ENCODE assay signal across 8 cellular contexts in the genomic region with DNA sequence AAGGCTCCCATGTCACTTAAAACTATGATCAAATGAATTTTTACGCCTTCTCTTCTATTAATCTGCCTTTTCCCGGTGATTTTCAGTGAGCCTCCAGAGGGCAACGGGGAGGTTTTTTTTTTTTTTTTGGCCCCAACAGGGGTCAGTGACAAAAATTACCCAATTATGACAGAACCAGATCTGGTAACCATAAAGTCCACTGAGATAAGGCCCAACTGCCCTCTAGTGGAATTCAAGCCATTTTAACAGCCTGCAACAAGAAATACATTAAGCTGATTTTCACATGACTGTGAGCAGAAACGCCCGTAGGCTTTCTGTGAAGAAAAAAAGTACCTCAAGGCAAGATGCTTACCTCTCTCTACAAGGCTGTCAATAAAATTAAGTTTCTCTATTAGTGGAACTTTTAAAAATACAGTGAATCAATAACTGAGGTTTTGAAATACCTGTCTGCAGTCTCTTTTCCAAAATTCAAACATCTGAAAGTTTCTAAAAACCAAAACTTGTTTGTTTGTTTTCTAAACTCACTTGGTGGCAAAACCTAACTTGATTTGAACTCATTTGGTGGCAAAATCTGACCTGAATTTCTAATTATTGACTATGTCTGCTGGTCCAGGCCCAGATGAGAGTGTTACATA. TPM values are rescaled to one million over a fixed set of nuclear protein-coding genes. Genes with fewer than 3 reads are reported as not detected.
DNase-seq lines count a peak whose midpoint lies in the region; ATAC-seq, FAIRE-seq and TF ChIP-seq lines count a peak whose summit lies in the region.

No MANE protein-coding gene starts in this region.

- H3K27ac ChIP-seq in GM12878 (ENCODE audit: control insufficient read depth, insufficient read depth), result no peak overlapping the region

- TF ChIP-seq RAD21 in GM12878 (IDR thresholded peaks at IDR 0.05; ENCODE audit: insufficient read depth, low read depth, low read length), result peak; percentile 44

- SMC1A ChIA-PET in GM12878 (lab: Charles Lee; ENCODE audit: uncharacterized antibody, unreplicated experiment), result interaction anchor here (1.3 kb wide), 1 partner anchor 805 kb away, joined by 3 read pairs; no protein-coding TSS in a partner anchor

- no peak overlapping the region for H3K4me2 ChIP-seq in GM12878 (ENCODE audit: control insufficient read depth, insufficient read depth)

- TF ChIP-seq EP300 in GM12878 (IDR thresholded peaks at IDR 0.05; ENCODE audit: borderline replicate concordance in 1 of 2, control insufficient read depth in 1 of 2, low read depth in 2 of 2, low read length in 2 of 2), result no peak

- H2AFZ ChIP-seq in GM12878 (ENCODE audit: control insufficient read depth, low read depth, low read length), result no peak overlapping the region

- no TSS peak for BruUV-seq in GM12878 (replicated peaks; lab: Mats Ljungman, UMichigan)

- no peak for TF ChIP-seq POLR2A in GM12878 (IDR thresholded peaks at IDR 0.05; ENCODE audit: low read depth, low read length)

- no peaks in the 10 kb centered on the region for H3K4me1 Mint-ChIP-seq in natural killer cell

- in situ Hi-C loops in GM12878 (cut with MboI), result no loop called here

- peaks cover 0 to 3% of the 10 kb centered on the region in 2 donors for H3K27me3 Mint-ChIP-seq in natural killer cell (ENCODE audit: low read depth in 2 of 2)

- H3K4me3 Mint-ChIP-seq in natural killer cell, result no peak overlapping the region

- H3K9me3 Mint-ChIP-seq in natural killer cell, result no peaks in the 10 kb centered on the region

- 70% methylated on average over 5 of the region's 5 CpGs for WGBS in GM12878 (ENCODE audit: insufficient coverage, insufficient replicate concordance, low lambda C conversion rate, missing lambda C conversion rate)

- no peak for FAIRE-seq in GM12878 (lab: Jason Lieb, UNC)

- H4K20me1 ChIP-seq in GM12878 (ENCODE audit: control insufficient read depth, insufficient read depth), result no peaks in the 10 kb centered on the region

- RAD21 ChIA-PET in GM12878 (lab: Charles Lee; ENCODE audit: unreplicated experiment), result no interaction called here

- H3K9me3 ChIP-seq in GM12878 (replicated peaks; ENCODE audit: control insufficient read depth, insufficient read depth, low read length), result no peaks in the 10 kb centered on the region

- H3K9ac ChIP-seq in GM12878 (ENCODE audit: control insufficient read depth, insufficient read depth, low read length), result no peak overlapping the region

- H3K27ac Mint-ChIP-seq in natural killer cell, result no peak overlapping the region

- no peaks in the 10 kb centered on the region for H3K36me3 Mint-ChIP-seq in natural killer cell

- H3K4me3 ChIP-seq in GM12878, result no peak overlapping the region

- DNase-seq in AG09319 (ENCODE audit: extremely low read depth, low read depth), result no peak
- DNase-seq in HuH-7.5 (ENCODE audit: low spot score), result peak; percentile 5
- DNase-seq in GM12878 (ENCODE audit: low read depth, low spot score), result no peak
- peak; percentile 22 for DNase-seq in left kidney (ENCODE audit: low read depth, low spot score)
- no peak for DNase-seq in natural killer cell
- no peak for DNase-seq in central memory CD4-positive, alpha-beta T cell

- intact Hi-C loops in GM12878 (cut with micrococcal nuclease; ENCODE audit: unreplicated experiment) (no loop called here), natural killer cell (cut with micrococcal nuclease) (no loop called here)

- no peaks in the 10 kb centered on the region for H3K79me2 ChIP-seq in GM12878 (ENCODE audit: control insufficient read depth, insufficient read depth, low read length)

- H3K36me3 ChIP-seq in GM12878 (ENCODE audit: control insufficient read depth in 2 of 2, insufficient read depth in 2 of 2, low read length in 1 of 2), result no peaks in the 10 kb centered on the region

- POLR2A ChIA-PET in GM12878 (lab: Charles Lee), result no interaction called here

- no peaks in the 10 kb centered on the region for H3K27me3 ChIP-seq in GM12878 (replicated peaks in 1 of 2; ENCODE audit: control insufficient read depth in 2 of 2, insufficient read depth in 2 of 2, low read length in 1 of 2)

- ATAC-seq in GM12878 (peak; percentile 55), natural killer cell (no peak), GM21367 (IDR thresholded peaks at IDR 0.05; ENCODE audit: unreplicated experiment) (no peak), GM21528 (IDR thresholded peaks at IDR 0.05; ENCODE audit: low FRiP score, unreplicated experiment) (no peak)

- peak; percentile 68 for TF ChIP-seq CTCF in AG09319 (IDR thresholded peaks at IDR 0.05; ENCODE audit: low read depth, low read length)
- TF ChIP-seq CTCF in GM12878 (IDR thresholded peaks at IDR 0.05 in 2 of 3, conservative IDR thresholded peaks at IDR 0.05 in 1 of 3; ENCODE audit: control insufficient read depth in 2 of 3, extremely low read depth in 1 of 3, insufficient read depth in 1 of 3, low read depth in 3 of 3, low read length in 3 of 3), result peak; percentile 24 to 29 (median 26); a peak in 3 of 6 replicates
- no peak for TF ChIP-seq CTCF in natural killer cell (IDR thresholded peaks at IDR 0.05)

- H3K4me1 ChIP-seq in GM12878 (ENCODE audit: control insufficient read depth, insufficient read depth, low read length), result no peaks in the 10 kb centered on the region

- CTCF ChIA-PET in GM12878 (lab: Yijun Ruan, JAX), result interaction anchor here (0.7 kb wide), 1 partner anchor 38 kb away, joined by 3 read pairs; no protein-coding TSS in a partner anchor

TF ChIP-seq in GM12878, 131 proteins besides CTCF, POLR2A, EP300 and RAD21:
- TF ChIP-seq, protein P1, sequence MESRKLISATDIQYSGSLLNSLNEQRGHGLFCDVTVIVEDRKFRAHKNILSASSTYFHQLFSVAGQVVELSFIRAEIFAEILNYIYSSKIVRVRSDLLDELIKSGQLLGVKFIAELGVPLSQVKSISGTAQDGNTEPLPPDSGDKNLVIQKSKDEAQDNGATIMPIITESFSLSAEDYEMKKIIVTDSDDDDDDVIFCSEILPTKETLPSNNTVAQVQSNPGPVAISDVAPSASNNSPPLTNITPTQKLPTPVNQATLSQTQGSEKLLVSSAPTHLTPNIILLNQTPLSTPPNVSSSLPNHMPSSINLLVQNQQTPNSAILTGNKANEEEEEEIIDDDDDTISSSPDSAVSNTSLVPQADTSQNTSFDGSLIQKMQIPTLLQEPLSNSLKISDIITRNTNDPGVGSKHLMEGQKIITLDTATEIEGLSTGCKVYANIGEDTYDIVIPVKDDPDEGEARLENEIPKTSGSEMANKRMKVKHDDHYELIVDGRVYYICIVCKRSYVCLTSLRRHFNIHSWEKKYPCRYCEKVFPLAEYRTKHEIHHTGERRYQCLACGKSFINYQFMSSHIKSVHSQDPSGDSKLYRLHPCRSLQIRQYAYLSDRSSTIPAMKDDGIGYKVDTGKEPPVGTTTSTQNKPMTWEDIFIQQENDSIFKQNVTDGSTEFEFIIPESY (IDR thresholded peaks at IDR 0.05), result no peak
- TF ChIP-seq MTA2 (IDR thresholded peaks at IDR 0.05; ENCODE audit: low read depth) (no peak), SMC3 (IDR thresholded peaks at IDR 0.05; ENCODE audit: borderline replicate concordance, low read length) (peak; percentile 33; the same call in 1 of the 2 replicates)
- TF ChIP-seq, protein P2, sequence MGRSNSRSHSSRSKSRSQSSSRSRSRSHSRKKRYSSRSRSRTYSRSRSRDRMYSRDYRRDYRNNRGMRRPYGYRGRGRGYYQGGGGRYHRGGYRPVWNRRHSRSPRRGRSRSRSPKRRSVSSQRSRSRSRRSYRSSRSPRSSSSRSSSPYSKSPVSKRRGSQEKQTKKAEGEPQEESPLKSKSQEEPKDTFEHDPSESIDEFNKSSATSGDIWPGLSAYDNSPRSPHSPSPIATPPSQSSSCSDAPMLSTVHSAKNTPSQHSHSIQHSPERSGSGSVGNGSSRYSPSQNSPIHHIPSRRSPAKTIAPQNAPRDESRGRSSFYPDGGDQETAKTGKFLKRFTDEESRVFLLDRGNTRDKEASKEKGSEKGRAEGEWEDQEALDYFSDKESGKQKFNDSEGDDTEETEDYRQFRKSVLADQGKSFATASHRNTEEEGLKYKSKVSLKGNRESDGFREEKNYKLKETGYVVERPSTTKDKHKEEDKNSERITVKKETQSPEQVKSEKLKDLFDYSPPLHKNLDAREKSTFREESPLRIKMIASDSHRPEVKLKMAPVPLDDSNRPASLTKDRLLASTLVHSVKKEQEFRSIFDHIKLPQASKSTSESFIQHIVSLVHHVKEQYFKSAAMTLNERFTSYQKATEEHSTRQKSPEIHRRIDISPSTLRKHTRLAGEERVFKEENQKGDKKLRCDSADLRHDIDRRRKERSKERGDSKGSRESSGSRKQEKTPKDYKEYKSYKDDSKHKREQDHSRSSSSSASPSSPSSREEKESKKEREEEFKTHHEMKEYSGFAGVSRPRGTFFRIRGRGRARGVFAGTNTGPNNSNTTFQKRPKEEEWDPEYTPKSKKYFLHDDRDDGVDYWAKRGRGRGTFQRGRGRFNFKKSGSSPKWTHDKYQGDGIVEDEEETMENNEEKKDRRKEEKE (IDR thresholded peaks at IDR 0.05), result no peak
- TF ChIP-seq, protein P3, sequence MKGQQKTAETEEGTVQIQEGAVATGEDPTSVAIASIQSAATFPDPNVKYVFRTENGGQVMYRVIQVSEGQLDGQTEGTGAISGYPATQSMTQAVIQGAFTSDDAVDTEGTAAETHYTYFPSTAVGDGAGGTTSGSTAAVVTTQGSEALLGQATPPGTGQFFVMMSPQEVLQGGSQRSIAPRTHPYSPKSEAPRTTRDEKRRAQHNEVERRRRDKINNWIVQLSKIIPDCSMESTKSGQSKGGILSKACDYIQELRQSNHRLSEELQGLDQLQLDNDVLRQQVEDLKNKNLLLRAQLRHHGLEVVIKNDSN (IDR thresholded peaks at IDR 0.05; ENCODE audit: borderline replicate concordance, extremely low read length, insufficient read depth, low read depth, low read length), result no peak

RNA-seq across cellular contexts. Expression of a gene that starts 49.7 kb away (rescaled TPM):
- not detected in 2 replicates for total RNA-seq in GM12878 (2013; cell fraction: nucleolus; rRNA removed)
- total RNA-seq in GM12878 (2014; rRNA removed), result not detected in 2 replicates
- not detected in 2 replicates for total RNA-seq in GM12878 (2014; rRNA removed; fragmentation: Illumina TruSeq; extraction: Trizol)
- 0.23 and 0.43 TPM in 2 replicates for total RNA-seq in GM12878 (2021)
- not detected for polyA plus RNA-seq in GM12878 (2011; ENCODE audit: low read depth)
- not detected in 2 replicates for polyA plus RNA-seq in GM12878 (2011; rRNA removed)
- not detected in 2 replicates for polyA plus RNA-seq in GM12878 (2011; cell fraction: cytosol; rRNA removed)
- not detected in 2 replicates for polyA plus RNA-seq in GM12878 (2011; cell fraction: nucleus; rRNA removed)
- polyA plus RNA-seq in GM12878 (2012), result not detected in 2 replicates
- polyA plus RNA-seq in GM12878 (2014; fragmentation: Illumina TruSeq; extraction: Trizol), result not detected in 2 replicates
- polyA plus RNA-seq in GM12878 (2014; fragmentation: Nextera tagmentation; extraction: Ambion mirVana), result not detected
- not detected in 2 replicates for polyA plus RNA-seq in GM12878 (2014; rRNA removed)
- not detected for polyA plus RNA-seq in GM12878 (2016; fragmentation: Nextera tagmentation; extraction: Ambion mirVana)
- polyA minus RNA-seq in GM12878 (2011; rRNA and poly(A)+ RNA removed), result not detected in 2 replicates
- not detected in 2 replicates for polyA minus RNA-seq in GM12878 (2011; cell fraction: cytosol; rRNA and poly(A)+ RNA removed)
- not detected in 2 replicates for polyA minus RNA-seq in GM12878 (2011; cell fraction: nucleus; rRNA and poly(A)+ RNA removed)
- total RNA-seq in natural killer cell, result not detected

Comparison
In these comparisons a context has a peak if more than half of its experiments do, and no peak if none do; other contexts are left out.
1. DNase-seq: peak in HuH-7.5 (single experiment) and left kidney (single experiment); none in AG09319 (single experiment), GM12878 (single experiment), natural killer cell (single experiment) and central memory CD4-positive, alpha-beta T cell (single experiment).